8 cellular contexts compared by ENCODE assay signal in the genomic region with DNA sequence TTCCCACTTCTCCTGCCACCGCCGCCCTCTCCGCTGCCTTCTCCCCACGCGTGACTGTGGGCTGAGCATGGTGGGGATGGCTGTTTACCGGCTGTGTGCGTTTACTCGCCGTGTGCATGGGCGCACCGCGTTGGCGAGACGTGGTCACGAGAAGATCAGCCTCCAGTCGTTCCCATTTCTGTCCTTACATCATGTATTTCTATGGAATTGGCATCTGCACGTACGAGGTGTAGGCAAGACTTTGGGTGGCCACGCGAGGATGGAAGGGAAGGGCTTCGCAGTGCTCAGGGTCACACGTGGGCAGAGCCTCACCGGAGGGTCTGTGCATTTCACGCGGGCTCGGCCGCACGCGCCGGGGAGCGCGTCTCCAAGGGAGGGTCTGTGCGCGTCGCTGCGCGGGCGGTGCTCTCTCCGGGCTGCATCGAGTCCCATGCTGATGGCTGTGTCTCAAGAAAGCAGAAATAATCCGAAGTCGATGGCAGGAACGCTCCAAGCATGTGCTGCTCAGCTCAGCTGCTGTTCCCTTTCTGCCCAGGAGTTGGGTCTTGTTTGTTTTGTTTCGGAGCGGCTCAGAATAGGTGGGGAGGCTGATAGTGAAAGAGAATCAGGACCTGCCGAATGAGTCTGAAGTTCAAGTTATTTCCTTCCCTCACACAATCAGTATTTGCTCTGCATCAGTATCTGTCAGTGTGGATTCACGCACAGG. TPM values are rescaled to one million over a fixed set of nuclear protein-coding genes. Genes with fewer than 3 reads are reported as not detected.
DNase-seq lines count a peak whose midpoint lies in the region; ATAC-seq and TF ChIP-seq lines count a peak whose summit lies in the region.

No MANE protein-coding gene starts in this region.

- H3K9ac ChIP-seq in fibroblast of lung (ENCODE audit: insufficient read depth, low read length): peak overlapping the region; percentile 42

- H3K4me2 ChIP-seq in fibroblast of lung (ENCODE audit: extremely low read depth, insufficient read depth, low read length): peak overlapping the region; percentile 98

- no peaks in the 10 kb centered on the region for H3K9me3 ChIP-seq in fibroblast of lung (ENCODE audit: control insufficient read depth, insufficient read depth, low read depth, low read length)
- H3K9me3 ChIP-seq in suprapubic skin: no peaks in the 10 kb centered on the region

- no peak for TF ChIP-seq POLR2A in suprapubic skin (IDR thresholded peaks at IDR 0.05)

- H3K4me1 ChIP-seq in fibroblast of lung (ENCODE audit: control insufficient read depth, extremely low read depth, insufficient read depth, low read length) (peaks cover 2% of the 10 kb centered on the region), suprapubic skin (peaks cover 23% of the 10 kb centered on the region)

- H3K36me3 ChIP-seq in fibroblast of lung (ENCODE audit: control insufficient read depth, insufficient read depth, low read length): no peaks in the 10 kb centered on the region
- H3K36me3 ChIP-seq in suprapubic skin: no peaks in the 10 kb centered on the region

- H3K4me3 ChIP-seq in fibroblast of lung (replicated peaks in 1 of 4; ENCODE audit: control extremely low read depth in 1 of 4, insufficient read depth in 1 of 4, low read depth in 3 of 4, low read length in 4 of 4): peak overlapping the region; percentile 57 to 70 (median 68)
- peak overlapping the region; percentile 97 for H3K4me3 ChIP-seq in suprapubic skin

- DNase-seq in COLO668 (lab: John Stamatoyannopoulos, UW; ENCODE audit: unreplicated experiment) (peak; percentile 40), NOMO-1 treated with DMSO at 0.1 percent for 48 hours (lab: John Stamatoyannopoulos, UW; ENCODE audit: unreplicated experiment) (peak; percentile 50), fibroblast of lung (ENCODE audit: low read depth in 2 of 2) (peak; percentile 31 to 55), naive B cell (peak; percentile 73), suprapubic skin (ENCODE audit: low spot score in 2 of 2) (peak in 1 of 2 donors; percentile 71)
- peak; percentile 11 to 28 for DNase-seq in activated T-helper 1 cell treated with anti-CD3 and anti-CD28 coated beads, Interleukin-2, amount 50 U/mL, for 16 hours (ENCODE audit: low read depth in 1 of 2, low spot score in 1 of 2)

- H3K9me3 Mint-ChIP-seq in naive B cell: no peaks in the 10 kb centered on the region

- ATAC-seq in GM21825 (IDR thresholded peaks at IDR 0.05; ENCODE audit: unreplicated experiment) (peak; percentile 27), naive B cell (ENCODE audit: low read depth in 2 of 2) (peak; percentile 38 to 42), GM21423 (IDR thresholded peaks at IDR 0.05; ENCODE audit: unreplicated experiment) (no peak)

- peak overlapping the region; percentile 98 to 99 (median 99) for H3K27ac Mint-ChIP-seq in naive B cell

- no peaks in the 10 kb centered on the region for H3K27me3 Mint-ChIP-seq in naive B cell

- TF ChIP-seq CTCF in fibroblast of lung (conservative IDR thresholded peaks at IDR 0.05 in 1 of 2, IDR thresholded peaks at IDR 0.05 in 1 of 2; ENCODE audit: low read depth in 1 of 2, low read length in 2 of 2) (no peak), suprapubic skin (IDR thresholded peaks at IDR 0.05) (peak in 1 of 2 donors; percentile 18)

- peaks cover 54 to 70% (median 67%) of the 10 kb centered on the region in 3 donors for H3K4me1 Mint-ChIP-seq in naive B cell

- WGBS in suprapubic skin: 2% methylated on average over 7 of the region's 47 CpGs

- peak overlapping the region; percentile 76 for H2AFZ ChIP-seq in fibroblast of lung (ENCODE audit: low read length)

- no peaks in the 10 kb centered on the region for H4K20me1 ChIP-seq in fibroblast of lung (ENCODE audit: control insufficient read depth, extremely low read depth, insufficient read depth, low read length)

- no peak for TF ChIP-seq EP300 in suprapubic skin (IDR thresholded peaks at IDR 0.05)

- H3K27me3 ChIP-seq in fibroblast of lung (ENCODE audit: control insufficient read depth, insufficient read depth, low read length) (peaks cover 3% of the 10 kb centered on the region), suprapubic skin (no peaks in the 10 kb centered on the region)

- peak overlapping the region; percentile 97 to 100 (median 98) for H3K4me3 Mint-ChIP-seq in naive B cell

- H3K27ac ChIP-seq in fibroblast of lung (ENCODE audit: insufficient read depth, low read length) (no peak overlapping the region), suprapubic skin (peak overlapping the region; percentile 93)

- peaks cover 0 to 8% of the 10 kb centered on the region in 2 donors for H3K36me3 Mint-ChIP-seq in naive B cell

- H3K79me2 ChIP-seq in fibroblast of lung (ENCODE audit: control insufficient read depth, insufficient read depth, low read length): no peaks in the 10 kb centered on the region

RNA-seq across cellular contexts. Expression of gene CAMK1D, which starts 1.0 kb away (rescaled TPM):
- total RNA-seq in fibroblast of lung (1.5 and 2.3 TPM in 2 replicates), suprapubic skin (10 to 100 TPM; 26.4 to 31.3 (median 30.2) TPM)
- polyA plus RNA-seq in fibroblast of lung (1.5 and 2.3 TPM in 2 replicates), naive B cell (ENCODE audit: low read depth in 6 of 6) (10 to 100 TPM; 12.2 to 54.1 (median 35.6) TPM)
- 1.0 and 1.6 TPM in 2 replicates for polyA plus RNA-seq in fibroblast of lung (2012)
- polyA minus RNA-seq in fibroblast of lung (ENCODE audit: low replicate concordance): 1.7 and 5.4 TPM in 2 replicates
